In the genomic region with DNA sequence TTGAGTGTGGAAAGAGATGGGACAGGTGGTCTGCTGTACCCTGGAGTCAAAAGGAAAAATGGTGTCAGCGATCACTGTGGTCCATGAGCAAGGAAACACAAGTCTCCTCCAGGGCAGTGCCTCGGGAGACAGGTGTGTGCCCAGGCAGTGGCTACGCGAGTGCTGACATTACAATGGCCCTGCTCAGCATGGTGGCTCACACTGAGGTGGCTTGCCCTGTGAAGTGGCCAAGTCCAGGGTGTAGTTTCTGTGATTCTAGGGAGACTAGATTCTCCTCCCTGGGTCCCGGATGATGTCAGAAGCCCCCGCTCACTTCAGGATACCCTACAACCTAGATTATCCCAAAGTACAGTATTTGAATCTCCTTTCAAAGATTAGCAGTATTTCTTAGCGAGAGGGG, we compare ENCODE assay signal across 1 cellular context.
TF ChIP-seq lines count a peak whose summit lies in the region.

No MANE protein-coding gene starts in this region.

TF ChIP-seq in GM23338, 12 proteins besides CTCF, POLR2A, EP300 and RAD21 (continued from another document):
- TF ChIP-seq, protein P1, sequence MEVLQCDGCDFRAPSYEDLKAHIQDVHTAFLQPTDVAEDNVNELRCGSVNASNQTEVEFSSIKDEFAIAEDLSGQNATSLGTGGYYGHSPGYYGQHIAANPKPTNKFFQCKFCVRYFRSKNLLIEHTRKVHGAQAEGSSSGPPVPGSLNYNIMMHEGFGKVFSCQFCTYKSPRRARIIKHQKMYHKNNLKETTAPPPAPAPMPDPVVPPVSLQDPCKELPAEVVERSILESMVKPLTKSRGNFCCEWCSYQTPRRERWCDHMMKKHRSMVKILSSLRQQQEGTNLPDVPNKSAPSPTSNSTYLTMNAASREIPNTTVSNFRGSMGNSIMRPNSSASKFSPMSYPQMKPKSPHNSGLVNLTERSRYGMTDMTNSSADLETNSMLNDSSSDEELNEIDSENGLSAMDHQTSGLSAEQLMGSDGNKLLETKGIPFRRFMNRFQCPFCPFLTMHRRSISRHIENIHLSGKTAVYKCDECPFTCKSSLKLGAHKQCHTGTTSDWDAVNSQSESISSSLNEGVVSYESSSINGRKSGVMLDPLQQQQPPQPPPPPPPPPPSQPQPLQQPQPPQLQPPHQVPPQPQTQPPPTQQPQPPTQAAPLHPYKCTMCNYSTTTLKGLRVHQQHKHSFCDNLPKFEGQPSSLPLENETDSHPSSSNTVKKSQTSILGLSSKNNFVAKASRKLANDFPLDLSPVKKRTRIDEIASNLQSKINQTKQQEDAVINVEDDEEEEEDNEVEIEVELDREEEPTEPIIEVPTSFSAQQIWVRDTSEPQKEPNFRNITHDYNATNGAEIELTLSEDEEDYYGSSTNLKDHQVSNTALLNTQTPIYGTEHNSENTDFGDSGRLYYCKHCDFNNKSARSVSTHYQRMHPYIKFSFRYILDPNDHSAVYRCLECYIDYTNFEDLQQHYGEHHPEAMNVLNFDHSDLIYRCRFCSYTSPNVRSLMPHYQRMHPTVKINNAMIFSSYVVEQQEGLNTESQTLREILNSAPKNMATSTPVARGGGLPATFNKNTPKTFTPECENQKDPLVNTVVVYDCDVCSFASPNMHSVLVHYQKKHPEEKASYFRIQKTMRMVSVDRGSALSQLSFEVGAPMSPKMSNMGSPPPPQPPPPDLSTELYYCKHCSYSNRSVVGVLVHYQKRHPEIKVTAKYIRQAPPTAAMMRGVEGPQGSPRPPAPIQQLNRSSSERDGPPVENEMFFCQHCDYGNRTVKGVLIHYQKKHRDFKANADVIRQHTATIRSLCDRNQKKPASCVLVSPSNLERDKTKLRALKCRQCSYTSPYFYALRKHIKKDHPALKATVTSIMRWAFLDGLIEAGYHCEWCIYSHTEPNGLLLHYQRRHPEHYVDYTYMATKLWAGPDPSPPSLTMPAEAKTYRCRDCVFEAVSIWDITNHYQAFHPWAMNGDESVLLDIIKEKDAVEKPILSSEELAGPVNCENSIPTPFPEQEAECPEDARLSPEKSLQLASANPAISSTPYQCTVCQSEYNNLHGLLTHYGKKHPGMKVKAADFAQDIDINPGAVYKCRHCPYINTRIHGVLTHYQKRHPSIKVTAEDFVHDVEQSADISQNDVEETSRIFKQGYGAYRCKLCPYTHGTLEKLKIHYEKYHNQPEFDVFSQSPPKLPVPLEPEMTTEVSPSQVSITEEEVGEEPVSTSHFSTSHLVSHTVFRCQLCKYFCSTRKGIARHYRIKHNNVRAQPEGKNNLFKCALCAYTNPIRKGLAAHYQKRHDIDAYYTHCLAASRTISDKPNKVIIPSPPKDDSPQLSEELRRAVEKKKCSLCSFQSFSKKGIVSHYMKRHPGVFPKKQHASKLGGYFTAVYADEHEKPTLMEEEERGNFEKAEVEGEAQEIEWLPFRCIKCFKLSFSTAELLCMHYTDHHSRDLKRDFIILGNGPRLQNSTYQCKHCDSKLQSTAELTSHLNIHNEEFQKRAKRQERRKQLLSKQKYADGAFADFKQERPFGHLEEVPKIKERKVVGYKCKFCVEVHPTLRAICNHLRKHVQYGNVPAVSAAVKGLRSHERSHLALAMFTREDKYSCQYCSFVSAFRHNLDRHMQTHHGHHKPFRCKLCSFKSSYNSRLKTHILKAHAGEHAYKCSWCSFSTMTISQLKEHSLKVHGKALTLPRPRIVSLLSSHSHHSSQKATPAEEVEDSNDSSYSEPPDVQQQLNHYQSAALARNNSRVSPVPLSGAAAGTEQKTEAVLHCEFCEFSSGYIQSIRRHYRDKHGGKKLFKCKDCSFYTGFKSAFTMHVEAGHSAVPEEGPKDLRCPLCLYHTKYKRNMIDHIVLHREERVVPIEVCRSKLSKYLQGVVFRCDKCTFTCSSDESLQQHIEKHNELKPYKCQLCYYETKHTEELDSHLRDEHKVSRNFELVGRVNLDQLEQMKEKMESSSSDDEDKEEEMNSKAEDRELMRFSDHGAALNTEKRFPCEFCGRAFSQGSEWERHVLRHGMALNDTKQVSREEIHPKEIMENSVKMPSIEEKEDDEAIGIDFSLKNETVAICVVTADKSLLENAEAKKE (CRISPR knock-in tag; IDR thresholded peaks at IDR 0.05) = no peak
- TF ChIP-seq ZNF331 (CRISPR knock-in tag; IDR thresholded peaks at IDR 0.05; ENCODE audit: low read depth) (no peak), CREB1 (CRISPR knock-in tag; IDR thresholded peaks at IDR 0.05; ENCODE audit: low read depth) (no peak), NANOG (IDR thresholded peaks at IDR 0.05; ENCODE audit: borderline replicate concordance) (no peak), EZH2phosphoT487 (IDR thresholded peaks at IDR 0.05; ENCODE audit: unreplicated experiment) (no peak), EZH2 (IDR thresholded peaks at IDR 0.05; ENCODE audit: low read depth, unreplicated experiment) (no peak), JUNB (IDR thresholded peaks at IDR 0.05; ENCODE audit: unreplicated experiment) (no peak), STAT1 (IDR thresholded peaks at IDR 0.05; ENCODE audit: unreplicated experiment) (no peak), POLR2AphosphoS5 (IDR thresholded peaks at IDR 0.05; ENCODE audit: low read depth) (no peak)
- TF ChIP-seq, protein P2, sequence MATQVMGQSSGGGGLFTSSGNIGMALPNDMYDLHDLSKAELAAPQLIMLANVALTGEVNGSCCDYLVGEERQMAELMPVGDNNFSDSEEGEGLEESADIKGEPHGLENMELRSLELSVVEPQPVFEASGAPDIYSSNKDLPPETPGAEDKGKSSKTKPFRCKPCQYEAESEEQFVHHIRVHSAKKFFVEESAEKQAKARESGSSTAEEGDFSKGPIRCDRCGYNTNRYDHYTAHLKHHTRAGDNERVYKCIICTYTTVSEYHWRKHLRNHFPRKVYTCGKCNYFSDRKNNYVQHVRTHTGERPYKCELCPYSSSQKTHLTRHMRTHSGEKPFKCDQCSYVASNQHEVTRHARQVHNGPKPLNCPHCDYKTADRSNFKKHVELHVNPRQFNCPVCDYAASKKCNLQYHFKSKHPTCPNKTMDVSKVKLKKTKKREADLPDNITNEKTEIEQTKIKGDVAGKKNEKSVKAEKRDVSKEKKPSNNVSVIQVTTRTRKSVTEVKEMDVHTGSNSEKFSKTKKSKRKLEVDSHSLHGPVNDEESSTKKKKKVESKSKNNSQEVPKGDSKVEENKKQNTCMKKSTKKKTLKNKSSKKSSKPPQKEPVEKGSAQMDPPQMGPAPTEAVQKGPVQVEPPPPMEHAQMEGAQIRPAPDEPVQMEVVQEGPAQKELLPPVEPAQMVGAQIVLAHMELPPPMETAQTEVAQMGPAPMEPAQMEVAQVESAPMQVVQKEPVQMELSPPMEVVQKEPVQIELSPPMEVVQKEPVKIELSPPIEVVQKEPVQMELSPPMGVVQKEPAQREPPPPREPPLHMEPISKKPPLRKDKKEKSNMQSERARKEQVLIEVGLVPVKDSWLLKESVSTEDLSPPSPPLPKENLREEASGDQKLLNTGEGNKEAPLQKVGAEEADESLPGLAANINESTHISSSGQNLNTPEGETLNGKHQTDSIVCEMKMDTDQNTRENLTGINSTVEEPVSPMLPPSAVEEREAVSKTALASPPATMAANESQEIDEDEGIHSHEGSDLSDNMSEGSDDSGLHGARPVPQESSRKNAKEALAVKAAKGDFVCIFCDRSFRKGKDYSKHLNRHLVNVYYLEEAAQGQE (IDR thresholded peaks at IDR 0.05; ENCODE audit: unreplicated experiment) = no peak
- TF ChIP-seq, protein P3, sequence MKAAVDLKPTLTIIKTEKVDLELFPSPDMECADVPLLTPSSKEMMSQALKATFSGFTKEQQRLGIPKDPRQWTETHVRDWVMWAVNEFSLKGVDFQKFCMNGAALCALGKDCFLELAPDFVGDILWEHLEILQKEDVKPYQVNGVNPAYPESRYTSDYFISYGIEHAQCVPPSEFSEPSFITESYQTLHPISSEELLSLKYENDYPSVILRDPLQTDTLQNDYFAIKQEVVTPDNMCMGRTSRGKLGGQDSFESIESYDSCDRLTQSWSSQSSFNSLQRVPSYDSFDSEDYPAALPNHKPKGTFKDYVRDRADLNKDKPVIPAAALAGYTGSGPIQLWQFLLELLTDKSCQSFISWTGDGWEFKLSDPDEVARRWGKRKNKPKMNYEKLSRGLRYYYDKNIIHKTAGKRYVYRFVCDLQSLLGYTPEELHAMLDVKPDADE (IDR thresholded peaks at IDR 0.05) = no peak
